19 cellular contexts compared by ENCODE assay signal in the genomic region with DNA sequence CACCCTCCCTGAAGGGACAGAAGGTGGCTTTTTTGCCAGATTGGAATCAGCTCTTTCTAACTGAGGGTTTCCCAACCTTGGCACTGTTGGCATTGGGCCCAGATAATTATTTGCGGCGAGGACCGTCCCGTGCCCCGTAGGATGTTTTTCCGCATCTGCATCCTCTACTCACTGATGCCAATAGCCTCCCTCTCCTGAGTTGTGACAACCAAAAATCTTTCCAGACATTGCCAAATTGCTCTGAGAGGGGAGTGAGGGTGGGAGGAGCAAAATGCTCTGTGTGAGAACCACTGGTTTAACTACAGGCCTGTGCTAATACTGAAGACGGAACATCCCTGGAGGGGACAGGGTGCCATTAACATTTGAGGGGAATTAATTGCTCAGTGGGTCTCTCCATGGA. TPM values are rescaled to one million over a fixed set of nuclear protein-coding genes. Genes with fewer than 3 reads are reported as not detected.
DNase-seq lines count a peak whose midpoint lies in the region; ATAC-seq and TF ChIP-seq lines count a peak whose summit lies in the region.
"Had no signal": no experiment of that assay in that cellular context is flagged by ENCODE, and none has a peak within 500 bp of the region (broad histone marks: within the 10 kb centered on the region; RNA-seq: fewer than 3 reads in every experiment).

No MANE protein-coding gene starts in this region.

- no peak for TF ChIP-seq POLR2A in spleen (IDR thresholded peaks at IDR 0.05)

- TF ChIP-seq CTCF in spleen (IDR thresholded peaks at IDR 0.05 in 8 of 11, conservative IDR thresholded peaks at IDR 0.05 in 3 of 11) = no peak

- peak; percentile 21 for ATAC-seq in left lobe of liver
- no peak for ATAC-seq in stimulated activated naive CD8-positive, alpha-beta T cell treated with anti-CD3 and anti-CD28 coated beads, Interleukin-15, amount 100 ng/mL, for 72 hours
- ATAC-seq: CD8-positive, alpha-beta T cell had no signal

- H3K27ac Mint-ChIP-seq in stimulated activated naive CD8-positive, alpha-beta T cell treated with anti-CD3 and anti-CD28 coated beads, Interleukin-15, amount 100 ng/mL, for 72 hours = no peak overlapping the region
- H3K27ac Mint-ChIP-seq: CD8-positive, alpha-beta T cell had no signal

- no peaks in the 10 kb centered on the region for H3K36me3 ChIP-seq in spleen
- H3K36me3 ChIP-seq: BLaER1, SJSA1 had no signal

- H3K4me3 ChIP-seq in spleen = no peak overlapping the region
- H3K4me3 ChIP-seq: BLaER1, GM23248, SJSA1 had no signal

- no peaks in the 10 kb centered on the region for H3K9me3 ChIP-seq in spleen
- H3K9me3 ChIP-seq: BLaER1, SJSA1 had no signal

- peaks cover 0 to 34% (median 10%) of the 10 kb centered on the region in 6 donors for H3K4me1 ChIP-seq in spleen
- H3K4me1 ChIP-seq: BLaER1 had no signal

- no peak overlapping the region for H3K4me3 Mint-ChIP-seq in stimulated activated naive CD8-positive, alpha-beta T cell treated with anti-CD3 and anti-CD28 coated beads, Interleukin-15, amount 100 ng/mL, for 72 hours
- H3K4me3 Mint-ChIP-seq: CD8-positive, alpha-beta T cell had no signal

- H3K9me3 Mint-ChIP-seq in stimulated activated naive CD8-positive, alpha-beta T cell treated with anti-CD3 and anti-CD28 coated beads, Interleukin-15, amount 100 ng/mL, for 72 hours = no peaks in the 10 kb centered on the region
- H3K9me3 Mint-ChIP-seq: CD8-positive, alpha-beta T cell had no signal

- WGBS in spleen, 5 donors = 67 to 83% (median 77%) methylated on average over 7 of the region's 7 CpGs

- no peak overlapping the region for H3K27ac ChIP-seq in spleen
- H3K27ac ChIP-seq: BLaER1, GM23248, SJSA1 had no signal

- intact Hi-C loops in spleen (cut with DNase I; ENCODE audit: low total_unique reads) = no loop called here

- peak; percentile 16 for DNase-seq in DMS79 treated with DMSO at 0.1 percent for 48 hours (lab: John Stamatoyannopoulos, UW)
- DNase-seq in DMS79 (lab: John Stamatoyannopoulos, UW) = no peak
- DNase-seq in RPMI7951 (ENCODE audit: low read depth) = peak; percentile 65
- no peak for DNase-seq in left lobe of liver (ENCODE audit: low spot score)
- peak; percentile 43 for DNase-seq in spleen
- DNase-seq in NCI-H1436 (lab: John Stamatoyannopoulos, UW) = no peak
- no peak for DNase-seq in NCI-H2107 treated with DMSO at 0.1 percent for 48 hours (lab: John Stamatoyannopoulos, UW; ENCODE audit: unreplicated experiment)
- no peak for DNase-seq in stimulated activated naive CD8-positive, alpha-beta T cell treated with anti-CD3 and anti-CD28 coated beads, Interleukin-15, amount 100 ng/mL, for 72 hours
- DNase-seq: 8988T; CD8-positive, alpha-beta T cell; GF-D8; GM23248; KBM-7; NCI-H146; NCI-H2107; NCI-H446; NCI-H748 treated with DMSO at 0.1 percent for 48 hours had no signal

- no peaks in the 10 kb centered on the region for H3K4me1 Mint-ChIP-seq in stimulated activated naive CD8-positive, alpha-beta T cell treated with anti-CD3 and anti-CD28 coated beads, Interleukin-15, amount 100 ng/mL, for 72 hours

- peaks cover 0 to 11% (median 0%) of the 10 kb centered on the region in 7 donors for H3K27me3 ChIP-seq in spleen (replicated peaks in 1 of 7)
- H3K27me3 ChIP-seq: BLaER1, SJSA1 had no signal

- H3K27me3 Mint-ChIP-seq in stimulated activated naive CD8-positive, alpha-beta T cell treated with anti-CD3 and anti-CD28 coated beads, Interleukin-15, amount 100 ng/mL, for 72 hours = peaks cover 27% of the 10 kb centered on the region

RNA-seq across cellular contexts. Expression of gene GLI2, which starts 33.6 kb away (rescaled TPM):
- 3.2 and 3.9 TPM in 2 replicates for total RNA-seq in RPMI7951 (2014; rRNA removed; shearing (Covaris generic))
- 0.30 TPM for total RNA-seq in left lobe of liver
- total RNA-seq in spleen = 10 to 100 TPM in 1 of 7 donors, 1 to 10 TPM in 5, under 1 TPM in 1; 0.51 to 10.6 (median 1.7) TPM
- polyA plus RNA-seq in spleen = under 1 TPM; 0.22 to 0.32 (median 0.23) TPM
- total RNA-seq: CD8-positive, alpha-beta T cell had no signal

Comparison
In these comparisons a context has a peak if more than half of its experiments do, and no peak if none do; other contexts are left out.
1. DNase-seq: peak in DMS79 treated with DMSO at 0.1 percent for 48 hours (single experiment), RPMI7951 (single experiment) and spleen (single experiment); none in DMS79 (single experiment), left lobe of liver (single experiment), NCI-H1436 (single experiment), NCI-H2107 treated with DMSO at 0.1 percent for 48 hours (single experiment) and stimulated activated naive CD8-positive, alpha-beta T cell treated with anti-CD3 and anti-CD28 coated beads, Interleukin-15, amount 100 ng/mL, for 72 hours (0 of 2).